Comparison of ENCODE assay signal across 6 cellular contexts in genomic region chr7:82706344-82706743, GRCh38.
DNase-seq lines count a peak whose midpoint lies in the region; ATAC-seq, FAIRE-seq and TF ChIP-seq lines count a peak whose summit lies in the region.
"Not testable (repeated sequence)": the region's sequence is repeated elsewhere in the genome, so short reads cannot be mapped to it uniquely, and the experiment has no call there.

No MANE protein-coding gene starts in this region.

- H2AFZ ChIP-seq in GM12878 (ENCODE audit: control insufficient read depth, low read depth, low read length); keratinocyte (ENCODE audit: control insufficient read depth, low read length): not testable (repeated sequence)

- not testable (repeated sequence) for H3K27me3 ChIP-seq in GM12878 (replicated peaks in 1 of 2; ENCODE audit: control insufficient read depth in 2 of 2, insufficient read depth in 2 of 2, low read length in 1 of 2); keratinocyte (ENCODE audit: control insufficient read depth, extremely low read depth, insufficient read depth, low read length)

- RAD21 ChIA-PET in GM12878 (lab: Charles Lee; ENCODE audit: unreplicated experiment), result not testable (repeated sequence)

- H3K9me3 ChIP-seq in A549; GM12878 (replicated peaks; ENCODE audit: control insufficient read depth, insufficient read depth, low read length); keratinocyte (ENCODE audit: control insufficient read depth, low read depth, low read length): not testable (repeated sequence)

- in situ Hi-C loops in GM12878 (cut with MboI), result not testable (repeated sequence)

- H3K27ac ChIP-seq in A549; GM12878 (ENCODE audit: control insufficient read depth, insufficient read depth); keratinocyte (ENCODE audit: control insufficient read depth, insufficient read depth, low read length): not testable (repeated sequence)

- DNase-seq in A549 (ENCODE audit: low read depth in 1 of 2, low spot score in 1 of 2); GM12892 (ENCODE audit: insufficient read length); GM12878 (ENCODE audit: low read depth, low spot score); keratinocyte (ENCODE audit: low read depth, low spot score); urothelium cell line (ENCODE audit: low spot score): not testable (repeated sequence)
- peak; percentile 11 for DNase-seq in NCI-H226

- CTCF ChIA-PET in A549 (lab: Yijun Ruan, JAX), result not testable (repeated sequence)
- CTCF ChIA-PET in GM12878 (lab: Yijun Ruan, JAX), result interaction anchor here (0.6 to 1.7 kb wide), 3 partner anchors 17 to 1206 kb away, joined by 3 to 4 read pairs (median 3); no protein-coding TSS in a partner anchor

- ATAC-seq in A549, result not testable (repeated sequence)
- peak; percentile 57 for ATAC-seq in GM12878

- TF ChIP-seq RAD21 in A549 (conservative IDR thresholded peaks at IDR 0.05 in 1 of 2, IDR thresholded peaks at IDR 0.05 in 1 of 2); GM12878 (IDR thresholded peaks at IDR 0.05; ENCODE audit: insufficient read depth, low read depth, low read length): not testable (repeated sequence)

- not testable (repeated sequence) for H3K79me2 ChIP-seq in GM12878 (ENCODE audit: control insufficient read depth, insufficient read depth, low read length); keratinocyte (ENCODE audit: control insufficient read depth, insufficient read depth, low read length)

- peak overlapping the region; percentile 29; the same call in 1 of the 3 replicates for H3K4me2 ChIP-seq in A549
- not testable (repeated sequence) for H3K4me2 ChIP-seq in GM12878 (ENCODE audit: control insufficient read depth, insufficient read depth); keratinocyte (ENCODE audit: control insufficient read depth, extremely low read depth, insufficient read depth, low read depth, low read length)

- H3K4me1 ChIP-seq in A549, result peaks cover 11% of the 10 kb centered on the region; the same call in 2 of the 3 replicates
- H3K4me1 ChIP-seq in GM12878 (ENCODE audit: control insufficient read depth, insufficient read depth, low read length); keratinocyte (ENCODE audit: control insufficient read depth, extremely low read depth, insufficient read depth, low read length): not testable (repeated sequence)

- peak; percentile 46 for FAIRE-seq in A549 (lab: Jason Lieb, UNC)
- FAIRE-seq in GM12892 (lab: Jason Lieb, UNC), result peak; percentile 58
- not testable (repeated sequence) for FAIRE-seq in GM12878 (lab: Jason Lieb, UNC)
- FAIRE-seq in keratinocyte (lab: Jason Lieb, UNC), result peak; percentile 43
- FAIRE-seq in urothelium cell line (lab: Jason Lieb, UNC), result peak; percentile 37

- dilution Hi-C loops in keratinocyte (cut with MboI; ENCODE audit: extremely low pct_ligation_motif_present, low sequenced_read_pairs), result not testable (repeated sequence)

- not testable (repeated sequence) for BruUV-seq in GM12878 (replicated peaks; lab: Mats Ljungman, UMichigan)

- H4K20me1 ChIP-seq in GM12878 (ENCODE audit: control insufficient read depth, insufficient read depth); keratinocyte (ENCODE audit: control insufficient read depth, extremely low read depth, insufficient read depth, low read length): not testable (repeated sequence)

- not testable (repeated sequence) for TF ChIP-seq POLR2A in A549 (IDR thresholded peaks at IDR 0.05; ENCODE audit: low read length); GM12892 (IDR thresholded peaks at IDR 0.05; ENCODE audit: low read depth, low read length); GM12878 (IDR thresholded peaks at IDR 0.05; ENCODE audit: low read depth, low read length)

- intact Hi-C loops in GM12878 (cut with micrococcal nuclease; ENCODE audit: unreplicated experiment), result not testable (repeated sequence)

- H3K9me1 ChIP-seq in keratinocyte (ENCODE audit: control insufficient read depth, extremely low read depth, insufficient read depth, low read length), result not testable (repeated sequence)

- not testable (repeated sequence) for TF ChIP-seq CTCF in A549 (IDR thresholded peaks at IDR 0.05); GM12878 (IDR thresholded peaks at IDR 0.05 in 2 of 3, conservative IDR thresholded peaks at IDR 0.05 in 1 of 3; ENCODE audit: control insufficient read depth in 2 of 3, extremely low read depth in 1 of 3, insufficient read depth in 1 of 3, low read depth in 3 of 3, low read length in 3 of 3); keratinocyte (optimal IDR thresholded peaks at IDR 0.05 in 1 of 3, IDR thresholded peaks at IDR 0.05 in 1 of 3, conservative IDR thresholded peaks at IDR 0.05 in 1 of 3; ENCODE audit: extremely low read depth in 1 of 3, insufficient read depth in 2 of 3, low read length in 3 of 3)

- not testable (repeated sequence) for H3K36me3 ChIP-seq in GM12878 (ENCODE audit: control insufficient read depth in 2 of 2, insufficient read depth in 2 of 2, low read length in 1 of 2); keratinocyte (ENCODE audit: control insufficient read depth in 2 of 2, extremely low read depth in 1 of 2, insufficient read depth in 2 of 2, low read length in 2 of 2)

- H3K4me3 ChIP-seq in A549; GM12878; keratinocyte (ENCODE audit: control insufficient read depth in 2 of 3, extremely low read depth in 1 of 3, insufficient read depth in 2 of 3, low read depth in 1 of 3, low read length in 3 of 3): not testable (repeated sequence)

- SMC1A ChIA-PET in GM12878 (lab: Charles Lee; ENCODE audit: uncharacterized antibody, unreplicated experiment), result interaction anchor here (1.1 kb wide), 2 partner anchors 12 to 102 kb away, joined by 3 read pairs; no protein-coding TSS in a partner anchor

- POLR2A ChIA-PET in A549 (lab: Yijun Ruan, JAX); GM12878 (lab: Charles Lee): not testable (repeated sequence)

- TF ChIP-seq EP300 in A549 (IDR thresholded peaks at IDR 0.05); GM12878 (IDR thresholded peaks at IDR 0.05; ENCODE audit: borderline replicate concordance in 1 of 2, control insufficient read depth in 1 of 2, low read depth in 2 of 2, low read length in 2 of 2): not testable (repeated sequence)

- 88% methylated on average over 1 of the region's 1 CpG for WGBS in A549 (ENCODE audit: missing lambda C conversion rate)
- 0% methylated on average over 1 of the region's 1 CpG for WGBS in GM12878 (ENCODE audit: insufficient coverage, insufficient replicate concordance, low lambda C conversion rate, missing lambda C conversion rate)

- not testable (repeated sequence) for H3K9ac ChIP-seq in GM12878 (ENCODE audit: control insufficient read depth, insufficient read depth, low read length); keratinocyte (ENCODE audit: control insufficient read depth, extremely low read depth, insufficient read depth, low read length)

TF ChIP-seq in GM12878, 131 proteins besides CTCF, POLR2A, EP300 and RAD21:
- TF ChIP-seq ATF7 (IDR thresholded peaks at IDR 0.05; ENCODE audit: low read depth), result peak; percentile 87
